In the genomic region with DNA sequence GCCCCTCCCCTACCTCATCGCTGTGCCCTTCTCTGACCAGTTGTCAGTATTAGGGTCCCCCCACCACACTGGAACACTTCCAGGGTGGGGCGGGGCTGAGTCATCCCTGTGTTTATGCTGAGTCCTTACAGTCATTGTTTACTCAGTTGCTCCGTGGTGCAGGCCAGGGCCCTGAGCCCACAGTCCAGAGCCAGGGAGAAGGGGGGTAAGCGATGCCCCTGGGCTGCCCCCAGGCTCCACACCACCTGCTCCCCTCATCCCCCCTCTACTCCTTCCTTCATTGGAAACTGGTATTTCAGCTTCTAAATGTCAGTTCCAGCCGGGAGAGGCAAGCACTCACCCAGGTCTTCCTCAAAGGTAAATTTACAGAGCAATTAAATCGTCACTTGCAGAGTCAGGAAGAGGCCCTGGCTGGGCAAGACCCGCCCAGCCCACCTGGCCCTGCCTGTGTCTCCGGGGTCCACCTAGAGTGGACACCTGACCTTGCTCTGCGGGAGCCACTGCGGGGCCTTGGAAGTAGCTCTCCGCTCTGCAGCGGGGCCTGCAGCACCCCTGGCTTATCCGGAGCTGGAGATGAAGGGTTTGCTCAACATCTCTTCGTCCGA, we compare ENCODE assay signal across 9 cellular contexts. TPM values are rescaled to one million over a fixed set of nuclear protein-coding genes. Genes with fewer than 3 reads are reported as not detected.
DNase-seq lines count a peak whose midpoint lies in the region; ATAC-seq and TF ChIP-seq lines count a peak whose summit lies in the region.
"Had no signal": no experiment of that assay in that cellular context is flagged by ENCODE, and none has a peak within 500 bp of the region (broad histone marks: within the 10 kb centered on the region; RNA-seq: fewer than 3 reads in every experiment).

No MANE protein-coding gene starts in this region.

- peaks cover 73 to 96% (median 90%) of the 10 kb centered on the region in 10 experiments for H3K4me1 ChIP-seq in BLaER1 treated with 17β-estradiol and CSF1 and Interleukin-3, amounts not matched to agents 10 nM and 100 nM
- H3K4me1 ChIP-seq in lower lobe of right lung (peaks cover 63% of the 10 kb centered on the region), neural progenitor cell (peaks cover 6% of the 10 kb centered on the region)

- CTCF ChIA-PET in WTC11 (lab: Charles Lee): interaction anchor here (0.6 to 1.7 kb wide), 5 partner anchors 25 to 116 kb away, joined by 3 to 6 read pairs (median 5); no protein-coding TSS in a partner anchor

- peaks cover 12% of the 10 kb centered on the region for H3F3A ChIP-seq in neural progenitor cell (ENCODE audit: low read depth)

- H3K27me3 Mint-ChIP-seq in WTC11 (ENCODE audit: low read depth) (peaks cover 12% of the 10 kb centered on the region), neural progenitor cell (ENCODE audit: insufficient read depth, low read depth) (peaks cover 47% of the 10 kb centered on the region)

- POLR2A ChIA-PET in WTC11 (lab: Charles Lee): no interaction called here

- no peak overlapping the region for H2AFZ ChIP-seq in neural progenitor cell (replicated peaks)

- H3K9me3 Mint-ChIP-seq in WTC11 (no peaks in the 10 kb centered on the region), neural progenitor cell (no peaks in the 10 kb centered on the region)

- peaks cover 0 to 18% (median 8%) of the 10 kb centered on the region in 11 experiments; a peak in 11 of 22 replicates for H3K36me3 ChIP-seq in BLaER1 treated with 17β-estradiol and CSF1 and Interleukin-3, amounts not matched to agents 10 nM and 100 nM
- H3K36me3 ChIP-seq in lower lobe of right lung (no peaks in the 10 kb centered on the region), neural progenitor cell (no peaks in the 10 kb centered on the region)

- no peaks in the 10 kb centered on the region for H3K27me3 ChIP-seq in BLaER1 treated with 17β-estradiol and CSF1 and Interleukin-3, amounts not matched to agents 10 nM and 100 nM
- H3K27me3 ChIP-seq in lower lobe of right lung (ENCODE audit: low read depth) (peaks cover 16% of the 10 kb centered on the region), neural progenitor cell (peaks cover 45% of the 10 kb centered on the region)

- peak overlapping the region in 10 of 11 experiments; percentile 34 to 90 (median 54); a peak in 15 of 22 replicates for H3K9ac ChIP-seq in BLaER1 treated with 17β-estradiol and CSF1 and Interleukin-3, amounts not matched to agents 10 nM and 100 nM
- no peak overlapping the region for H3K9ac ChIP-seq in neural progenitor cell

- H3K27ac Mint-ChIP-seq in WTC11 (peak overlapping the region; percentile 78), neural progenitor cell (no peak overlapping the region)

- H3K4me3 ChIP-seq in BLaER1 treated with 17β-estradiol and CSF1 and Interleukin-3, amounts not matched to agents 10 nM and 100 nM: peak overlapping the region in 1 of 10 experiments; percentile 10; a peak in 1 of 20 replicates
- H3K4me3 ChIP-seq in lower lobe of right lung (no peak overlapping the region), neural progenitor cell (no peak overlapping the region)

- H3K36me3 Mint-ChIP-seq in WTC11 (no peaks in the 10 kb centered on the region), neural progenitor cell (no peaks in the 10 kb centered on the region)

- H3K4me3 Mint-ChIP-seq in WTC11 (no peak overlapping the region), neural progenitor cell (no peak overlapping the region)

- peaks cover 0 to 90% (median 76%) of the 10 kb centered on the region in 11 experiments; a peak in 19 of 22 replicates for H4K20me1 ChIP-seq in BLaER1 treated with 17β-estradiol and CSF1 and Interleukin-3, amounts not matched to agents 10 nM and 100 nM
- no peaks in the 10 kb centered on the region for H4K20me1 ChIP-seq in neural progenitor cell (ENCODE audit: low read depth)

- TF ChIP-seq CTCF in WTC11 (IDR thresholded peaks at IDR 0.05) (no peak), lower lobe of right lung (IDR thresholded peaks at IDR 0.05) (no peak), neural progenitor cell (IDR thresholded peaks at IDR 0.05) (no peak)

- DNase-seq in HT1080 (ENCODE audit: low read depth) (peak; percentile 41), WTC11 (ENCODE audit: low spot score) (no peak), lower lobe of right lung (no peak), Ammon's horn (ENCODE audit: low spot score) (no peak), neural progenitor cell (ENCODE audit: low spot score) (no peak)
- DNase-seq: occipital lobe had no signal

- no peaks in the 10 kb centered on the region for H3K9me3 ChIP-seq in BLaER1 treated with 17β-estradiol and CSF1 and Interleukin-3, amounts not matched to agents 10 nM and 100 nM (replicated peaks in 1 of 11)
- H3K9me3 ChIP-seq in lower lobe of right lung (no peaks in the 10 kb centered on the region), neural progenitor cell (ENCODE audit: low read depth) (no peaks in the 10 kb centered on the region)

- intact Hi-C loops in lower lobe of right lung (cut with DNase I): no loop called here

- H3K27ac ChIP-seq in BLaER1 treated with 17β-estradiol and CSF1 and Interleukin-3, amounts not matched to agents 10 nM and 100 nM: peak overlapping the region; percentile 9 to 93 (median 84); a peak in 17 of 22 replicates
- H3K27ac ChIP-seq in lower lobe of right lung: no peak overlapping the region
- H3K27ac ChIP-seq in neural progenitor cell: no peak overlapping the region

- no peaks in the 10 kb centered on the region for H3K79me2 ChIP-seq in neural progenitor cell (ENCODE audit: low read depth)

- peak overlapping the region; percentile 89 to 100 (median 96) for H3K4me2 ChIP-seq in BLaER1 treated with 17β-estradiol and CSF1 and Interleukin-3, amounts not matched to agents 10 nM and 100 nM
- no peak overlapping the region for H3K4me2 ChIP-seq in neural progenitor cell

- ATAC-seq in WTC11 (no peak), lower lobe of right lung (peak; percentile 17 to 31), HG02981 (IDR thresholded peaks at IDR 0.05; ENCODE audit: unreplicated experiment) (no peak)
- no peak for ATAC-seq in activated CD4-positive, CD25-positive, alpha-beta regulatory T cell treated with anti-CD3 and anti-CD28 coated beads, Interleukin-2, amount 50 U/mL, for 24 hours

- peaks cover 72% of the 10 kb centered on the region for H3K4me1 Mint-ChIP-seq in WTC11
- H3K4me1 Mint-ChIP-seq in neural progenitor cell: peaks cover 26% of the 10 kb centered on the region

TF ChIP-seq in WTC11, 78 proteins besides CTCF, POLR2A, EP300 and RAD21 (continues in another document):
- TF ChIP-seq PRRX2 (CRISPR knock-in tag; IDR thresholded peaks at IDR 0.05): no peak
- TF ChIP-seq EMX1 (CRISPR knock-in tag; IDR thresholded peaks at IDR 0.05): no peak
- no peak for TF ChIP-seq ETV6 (CRISPR knock-in tag; IDR thresholded peaks at IDR 0.05)
- TF ChIP-seq, protein P1, sequence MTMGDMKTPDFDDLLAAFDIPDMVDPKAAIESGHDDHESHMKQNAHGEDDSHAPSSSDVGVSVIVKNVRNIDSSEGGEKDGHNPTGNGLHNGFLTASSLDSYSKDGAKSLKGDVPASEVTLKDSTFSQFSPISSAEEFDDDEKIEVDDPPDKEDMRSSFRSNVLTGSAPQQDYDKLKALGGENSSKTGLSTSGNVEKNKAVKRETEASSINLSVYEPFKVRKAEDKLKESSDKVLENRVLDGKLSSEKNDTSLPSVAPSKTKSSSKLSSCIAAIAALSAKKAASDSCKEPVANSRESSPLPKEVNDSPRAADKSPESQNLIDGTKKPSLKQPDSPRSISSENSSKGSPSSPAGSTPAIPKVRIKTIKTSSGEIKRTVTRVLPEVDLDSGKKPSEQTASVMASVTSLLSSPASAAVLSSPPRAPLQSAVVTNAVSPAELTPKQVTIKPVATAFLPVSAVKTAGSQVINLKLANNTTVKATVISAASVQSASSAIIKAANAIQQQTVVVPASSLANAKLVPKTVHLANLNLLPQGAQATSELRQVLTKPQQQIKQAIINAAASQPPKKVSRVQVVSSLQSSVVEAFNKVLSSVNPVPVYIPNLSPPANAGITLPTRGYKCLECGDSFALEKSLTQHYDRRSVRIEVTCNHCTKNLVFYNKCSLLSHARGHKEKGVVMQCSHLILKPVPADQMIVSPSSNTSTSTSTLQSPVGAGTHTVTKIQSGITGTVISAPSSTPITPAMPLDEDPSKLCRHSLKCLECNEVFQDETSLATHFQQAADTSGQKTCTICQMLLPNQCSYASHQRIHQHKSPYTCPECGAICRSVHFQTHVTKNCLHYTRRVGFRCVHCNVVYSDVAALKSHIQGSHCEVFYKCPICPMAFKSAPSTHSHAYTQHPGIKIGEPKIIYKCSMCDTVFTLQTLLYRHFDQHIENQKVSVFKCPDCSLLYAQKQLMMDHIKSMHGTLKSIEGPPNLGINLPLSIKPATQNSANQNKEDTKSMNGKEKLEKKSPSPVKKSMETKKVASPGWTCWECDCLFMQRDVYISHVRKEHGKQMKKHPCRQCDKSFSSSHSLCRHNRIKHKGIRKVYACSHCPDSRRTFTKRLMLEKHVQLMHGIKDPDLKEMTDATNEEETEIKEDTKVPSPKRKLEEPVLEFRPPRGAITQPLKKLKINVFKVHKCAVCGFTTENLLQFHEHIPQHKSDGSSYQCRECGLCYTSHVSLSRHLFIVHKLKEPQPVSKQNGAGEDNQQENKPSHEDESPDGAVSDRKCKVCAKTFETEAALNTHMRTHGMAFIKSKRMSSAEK (CRISPR knock-in tag; IDR thresholded peaks at IDR 0.05; ENCODE audit: borderline replicate concordance): no peak
- no peak for TF ChIP-seq TCF7 (CRISPR knock-in tag; IDR thresholded peaks at IDR 0.05; ENCODE audit: low read depth)
- TF ChIP-seq, protein P2, sequence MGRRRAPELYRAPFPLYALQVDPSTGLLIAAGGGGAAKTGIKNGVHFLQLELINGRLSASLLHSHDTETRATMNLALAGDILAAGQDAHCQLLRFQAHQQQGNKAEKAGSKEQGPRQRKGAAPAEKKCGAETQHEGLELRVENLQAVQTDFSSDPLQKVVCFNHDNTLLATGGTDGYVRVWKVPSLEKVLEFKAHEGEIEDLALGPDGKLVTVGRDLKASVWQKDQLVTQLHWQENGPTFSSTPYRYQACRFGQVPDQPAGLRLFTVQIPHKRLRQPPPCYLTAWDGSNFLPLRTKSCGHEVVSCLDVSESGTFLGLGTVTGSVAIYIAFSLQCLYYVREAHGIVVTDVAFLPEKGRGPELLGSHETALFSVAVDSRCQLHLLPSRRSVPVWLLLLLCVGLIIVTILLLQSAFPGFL (CRISPR knock-in tag; IDR thresholded peaks at IDR 0.05; ENCODE audit: borderline replicate concordance): no peak

RNA-seq across cellular contexts. Expression of a gene that starts 4.8 kb away (rescaled TPM):
- 0.03 TPM in 1 of 2 replicates, not detected in the other for total RNA-seq in HT1080 (2014; rRNA removed; shearing (Covaris generic))
- polyA plus RNA-seq in HT1080 (2015; cell fraction: cytosol; rRNA removed): 0.57 and 0.74 TPM in 2 replicates
- polyA plus RNA-seq in HT1080 (2015; cell fraction: nucleus; rRNA removed): 0.50 and 0.70 TPM in 2 replicates
- total RNA-seq in WTC11 (2021) (35.6 to 39.1 TPM (median 37.8 TPM) in 3 replicates), lower lobe of right lung (45.6 TPM), neural progenitor cell (ENCODE audit: low replicate concordance) (0.65 and 2.8 TPM in 2 replicates)

RNA-seq across cellular contexts. Expression of a gene that starts 43.1 kb away (rescaled TPM):
- not detected in 2 replicates for total RNA-seq in HT1080 (2014; rRNA removed; shearing (Covaris generic))
- polyA plus RNA-seq in HT1080 (2015; cell fraction: cytosol; rRNA removed): not detected in 2 replicates
- 0.04 TPM in 1 of 2 replicates, not detected in the other for polyA plus RNA-seq in HT1080 (2015; cell fraction: nucleus; rRNA removed)
- total RNA-seq in WTC11 (2021): 0.07 TPM in 1 of 3 replicates, not detected in the others
- 8.7 TPM for total RNA-seq in lower lobe of right lung
- not detected in 2 replicates for total RNA-seq in neural progenitor cell (ENCODE audit: low replicate concordance)
- total RNA-seq: occipital lobe had no signal

Comparison
In these comparisons a context has a peak if more than half of its experiments do, and no peak if none do; other contexts are left out.
1. H3K27ac ChIP-seq: peak in BLaER1 treated with 17β-estradiol and CSF1 and Interleukin-3, amounts not matched to agents 10 nM and 100 nM (11 of 11); none in lower lobe of right lung (single experiment) and neural progenitor cell (single experiment).
2. ATAC-seq: peak in lower lobe of right lung (2 of 2); none in WTC11 (single experiment), activated CD4-positive, CD25-positive, alpha-beta regulatory T cell treated with anti-CD3 and anti-CD28 coated beads, Interleukin-2, amount 50 U/mL, for 24 hours (0 of 2) and HG02981 (single experiment).